Comparison of ENCODE assay signal across 1 cellular context in genomic region chrX:153803211-153804099, GRCh38.
TF ChIP-seq lines count a peak whose summit lies in the region.

No MANE protein-coding gene starts in this region.

TF ChIP-seq in WTC11, 78 proteins besides CTCF, POLR2A, EP300 and RAD21 (continued from another document):
- TF ChIP-seq AR (CRISPR knock-in tag; IDR thresholded peaks at IDR 0.05) (no peak), SOX15 (CRISPR knock-in tag; IDR thresholded peaks at IDR 0.05) (no peak), SMAD4 (CRISPR knock-in tag; IDR thresholded peaks at IDR 0.05) (no peak)
